10 cellular contexts compared by ENCODE assay signal in genomic region chr17:73281926-73282325, GRCh38.
DNase-seq lines count a peak whose midpoint lies in the region; ATAC-seq lines count a peak whose summit lies in the region.
"Had no signal": no experiment of that assay in that cellular context is flagged by ENCODE, and none has a peak within 500 bp of the region (broad histone marks: within the 10 kb centered on the region; RNA-seq: fewer than 3 reads in every experiment).

No MANE protein-coding gene starts in this region.

- ATAC-seq in GM19328 (IDR thresholded peaks at IDR 0.05; ENCODE audit: unreplicated experiment) (peak; percentile 84), HG02884 (IDR thresholded peaks at IDR 0.05; ENCODE audit: unreplicated experiment) (peak; percentile 91)

- DNase-seq in D341Med (ENCODE audit: low spot score) = peak; percentile 80
- DNase-seq in NCI-H2107 (lab: John Stamatoyannopoulos, UW) = peak; percentile 26
- no peak for DNase-seq in retina
- DNase-seq in ecto neural progenitor cell (ENCODE audit: low spot score) = no peak
- DNase-seq in DMS153 (lab: John Stamatoyannopoulos, UW) = no peak
- no peak for DNase-seq in COLO829 (ENCODE audit: low spot score)
- DNase-seq: activated CD8-positive, alpha-beta memory T cell treated with anti-CD3 and anti-CD28 coated beads, Interleukin-2, amount 50 U/mL, for 48 hours; SJCRH30 had no signal

Comparison
In these comparisons a context has a peak if more than half of its experiments do, and no peak if none do; other contexts are left out.
1. DNase-seq: peak in D341Med (single experiment) and NCI-H2107 (single experiment); none in retina (single experiment), ecto neural progenitor cell (single experiment), DMS153 (single experiment) and COLO829 (single experiment).